16 cellular contexts compared by ENCODE assay signal in genomic region chr7:132076301-132077049, GRCh38.
DNase-seq lines count a peak whose midpoint lies in the region; ATAC-seq, FAIRE-seq and TF ChIP-seq lines count a peak whose summit lies in the region.
"Had no signal": no experiment of that assay in that cellular context is flagged by ENCODE, and none has a peak within 500 bp of the region (broad histone marks: within the 10 kb centered on the region; RNA-seq: fewer than 3 reads in every experiment).

No MANE protein-coding gene starts in this region.

- ATAC-seq in IMR-90 (ENCODE audit: low read depth) (no peak), HG03432 (IDR thresholded peaks at IDR 0.05; ENCODE audit: unreplicated experiment) (no peak)
- ATAC-seq: Right ventricle myocardium inferior had no signal

- H2AK5ac ChIP-seq in IMR-90 (ENCODE audit: low read depth, low read length), result peak overlapping the region; percentile 35; the same call in 1 of the 2 replicates
- H2AK5ac ChIP-seq in H1 (ENCODE audit: low read depth, low read length), result no peak overlapping the region

- H3K9me1 ChIP-seq in IMR-90 (ENCODE audit: insufficient read depth, low read length), result no peaks in the 10 kb centered on the region; the same call in 1 of the 2 replicates

- H3K36me3 ChIP-seq in IMR-90 (ENCODE audit: control insufficient read depth, insufficient read depth, low read length) (no peaks in the 10 kb centered on the region), H1 (ENCODE audit: control insufficient read depth in 2 of 4, insufficient read depth in 4 of 4, low read length in 3 of 4) (no peaks in the 10 kb centered on the region), breast epithelium (no peaks in the 10 kb centered on the region)
- H3K36me3 ChIP-seq: Peyer's patch had no signal

- no peak overlapping the region for H2AFZ ChIP-seq in IMR-90 (replicated peaks; ENCODE audit: low read length, poor library complexity)
- H2AFZ ChIP-seq in H1 (ENCODE audit: low read length), result no peak overlapping the region

- H2BK20ac ChIP-seq in IMR-90 (ENCODE audit: low read depth, low read length), result no peak overlapping the region
- no peak overlapping the region for H2BK20ac ChIP-seq in H1 (ENCODE audit: low read length)

- no peak overlapping the region for H3K27ac ChIP-seq in IMR-90 (ENCODE audit: insufficient read depth, low read length)
- no peak overlapping the region for H3K27ac ChIP-seq in H1 (ENCODE audit: low read depth, low read length)
- no peak overlapping the region for H3K27ac ChIP-seq in breast epithelium
- H3K27ac ChIP-seq: Peyer's patch had no signal

- H3K4me3 ChIP-seq in IMR-90 (ENCODE audit: insufficient read depth, low read depth, low read length), result no peak overlapping the region
- H3K4me3 ChIP-seq in H1 (ENCODE audit: extremely low read depth in 1 of 4, insufficient read depth in 2 of 4, low read depth in 3 of 4, low read length in 4 of 4), result no peak overlapping the region
- no peak overlapping the region for H3K4me3 ChIP-seq in breast epithelium
- H3K4me3 ChIP-seq: Peyer's patch had no signal

- CTCF ChIA-PET in IMR-90 (lab: Yijun Ruan, JAX) (interaction anchor here (0.5 to 1.6 kb wide), 2 partner anchors 8 to 10 kb away, joined by 3 read pairs; no protein-coding TSS in a partner anchor), H1 (lab: Charles Lee; ENCODE audit: partially characterized antibody) (interaction anchor here (0.5 to 1.7 kb wide), 6 partner anchors 28 to 713 kb away, joined by 3 to 6 read pairs (median 4); no protein-coding TSS in a partner anchor)

- TF ChIP-seq RAD21 in IMR-90 (IDR thresholded peaks at IDR 0.05; ENCODE audit: low read length) (no peak), H1 (IDR thresholded peaks at IDR 0.05 in 1 of 2, conservative IDR thresholded peaks at IDR 0.05 in 1 of 2; ENCODE audit: low read depth in 2 of 2, low read length in 2 of 2) (no peak)

- H3K4ac ChIP-seq in IMR-90 (ENCODE audit: low read depth, low read length) (no peak overlapping the region), H1 (replicated peaks; ENCODE audit: insufficient read length, low read depth, low read length) (no peak overlapping the region)

- no peaks in the 10 kb centered on the region for H3K79me2 ChIP-seq in H1 (ENCODE audit: control insufficient read depth in 1 of 2, insufficient read depth in 2 of 2, low read length in 2 of 2)

- no TSS peak for BruUV-seq in IMR-90 (replicated peaks; lab: Mats Ljungman, UMichigan)

- peaks cover 37% of the 10 kb centered on the region for H3K27me3 ChIP-seq in IMR-90 (ENCODE audit: control insufficient read depth, insufficient read depth, low read length)
- peaks cover 0 to 3% (median 0%) of the 10 kb centered on the region in 4 experiments; a peak in 2 of 7 replicates for H3K27me3 ChIP-seq in H1 (replicated peaks in 1 of 4; ENCODE audit: control insufficient read depth in 3 of 4, extremely low read depth in 1 of 4, insufficient read depth in 3 of 4, low read length in 3 of 4)
- no peaks in the 10 kb centered on the region for H3K27me3 ChIP-seq in breast epithelium
- H3K27me3 ChIP-seq: Peyer's patch had no signal

- H4K91ac ChIP-seq in IMR-90 (ENCODE audit: insufficient read depth, low read depth, low read length) (no peak overlapping the region), H1 (replicated peaks; ENCODE audit: insufficient read length, low read length) (no peak overlapping the region)

- H3K56ac ChIP-seq in IMR-90 (ENCODE audit: extremely low read depth, insufficient read depth, low read length) (no peak overlapping the region), H1 (replicated peaks; ENCODE audit: insufficient read length, low read depth, low read length) (no peak overlapping the region)

- no peak for TF ChIP-seq EP300 in H1 (IDR thresholded peaks at IDR 0.05; ENCODE audit: borderline replicate concordance in 1 of 2, low read depth in 2 of 2, low read length in 2 of 2)

- no peaks in the 10 kb centered on the region for H3K23me2 ChIP-seq in H1 (ENCODE audit: low read depth, low read length)

- TF ChIP-seq CTCF in IMR-90 (conservative IDR thresholded peaks at IDR 0.05; ENCODE audit: low read depth, low read length) (no peak), H1 (IDR thresholded peaks at IDR 0.05; ENCODE audit: control extremely low read depth in 1 of 3, insufficient read depth in 1 of 3, low read depth in 1 of 3, low read length in 3 of 3) (no peak), breast epithelium (IDR thresholded peaks at IDR 0.05) (no peak)

- no CpG with 5 or more reads among the region's 13 CpGs for WGBS in IMR-90 (ENCODE audit: extremely low coverage in 2 of 2, insufficient read length in 1 of 2), 2 experiments
- 83% methylated on average over 13 of the region's 13 CpGs; no CpG with 5 or more reads in 1 of the 2 experiments for WGBS in H1 (ENCODE audit: extremely low coverage in 1 of 2, insufficient coverage in 1 of 2, insufficient read length in 1 of 2, insufficient replicate concordance in 2 of 2, low coverage in 1 of 2, low lambda C conversion rate in 2 of 2, missing lambda C conversion rate in 1 of 2), 2 experiments

- H4K8ac ChIP-seq in IMR-90 (ENCODE audit: low read depth in 2 of 2, low read length in 2 of 2) (no peak overlapping the region), H1 (ENCODE audit: extremely low read depth, insufficient read depth, low read length) (no peak overlapping the region)

- no peak overlapping the region for H2BK12ac ChIP-seq in H1 (ENCODE audit: low read depth, low read length)

- intact Hi-C loops in IMR-90 (cut with micrococcal nuclease) (no loop called here), breast epithelium (cut with DNase I; ENCODE audit: low total_unique reads) (no loop called here)

- H2BK15ac ChIP-seq in IMR-90 (ENCODE audit: low read depth, low read length), result no peak overlapping the region; the same call in 2 of the 3 replicates
- H2BK15ac ChIP-seq in H1 (ENCODE audit: low read length), result peak overlapping the region; percentile 16; the same call in 1 of the 2 replicates

- in situ Hi-C loops in IMR-90 (cut with MboI; ENCODE audit: low sequenced_read_pairs), result no loop called here

- dilution Hi-C loops in IMR-90 (cut with HindIII; ENCODE audit: low sequenced_read_pairs, unreplicated experiment), result no loop called here

- H4K20me1 ChIP-seq in IMR-90 (ENCODE audit: insufficient read depth, low read length) (no peaks in the 10 kb centered on the region), H1 (replicated peaks in 1 of 2; ENCODE audit: control insufficient read depth in 1 of 2, insufficient read depth in 2 of 2, low read length in 2 of 2) (no peaks in the 10 kb centered on the region)

- FAIRE-seq in H1 (lab: Jason Lieb, UNC), result no peak
- FAIRE-seq: G401.6 had no signal

- H3K14ac ChIP-seq in IMR-90 (replicated peaks; ENCODE audit: low read depth, low read length), result no peak overlapping the region
- H3K14ac ChIP-seq in H1 (ENCODE audit: insufficient read length), result no peak overlapping the region

- H3K79me1 ChIP-seq in IMR-90 (ENCODE audit: low read depth in 1 of 2, low read length in 2 of 2), result no peaks in the 10 kb centered on the region
- no peaks in the 10 kb centered on the region for H3K79me1 ChIP-seq in H1 (ENCODE audit: low read depth, low read length)

- no peak for TF ChIP-seq POLR2A in IMR-90 (IDR thresholded peaks at IDR 0.05; ENCODE audit: low read depth, low read length)
- no peak for TF ChIP-seq POLR2A in H1 (IDR thresholded peaks at IDR 0.05; ENCODE audit: control extremely low read depth in 1 of 2, low read depth in 2 of 2, low read length in 2 of 2)
- TF ChIP-seq POLR2A in breast epithelium (IDR thresholded peaks at IDR 0.05), result no peak

- POLR2A ChIA-PET in IMR-90 (lab: Charles Lee; ENCODE audit: unreplicated experiment) (no interaction called here), H1 (lab: Charles Lee; ENCODE audit: partially characterized antibody) (interaction anchor here (0.6 kb wide), 1 partner anchor 444 kb away, joined by 3 read pairs; no protein-coding TSS in a partner anchor)

- H2AK9ac ChIP-seq in IMR-90 (replicated peaks; ENCODE audit: low read depth, low read length, poor library complexity), result no peak overlapping the region

- H3K4me1 ChIP-seq in IMR-90 (ENCODE audit: control insufficient read depth, insufficient read depth, low read length) (peaks cover 9% of the 10 kb centered on the region), H1 (replicated peaks in 1 of 4; ENCODE audit: control insufficient read depth in 3 of 4, insufficient read depth in 4 of 4, low read length in 3 of 4) (peaks cover 0 to 7% (median 0%) of the 10 kb centered on the region in 4 experiments; a peak in 1 of 7 replicates), breast epithelium (no peaks in the 10 kb centered on the region)
- H3K4me1 ChIP-seq: Peyer's patch had no signal

- H3K9me3 ChIP-seq in IMR-90 (ENCODE audit: control insufficient read depth, insufficient read depth, low read length) (no peaks in the 10 kb centered on the region), H1 (ENCODE audit: insufficient read depth in 2 of 2, low read depth in 1 of 2, low read length in 1 of 2) (no peaks in the 10 kb centered on the region; a peak in 1 of 4 replicates), breast epithelium (no peaks in the 10 kb centered on the region)
- H3K9me3 ChIP-seq: Peyer's patch had no signal

- no peak overlapping the region for H2BK5ac ChIP-seq in IMR-90 (ENCODE audit: low read depth, low read length, poor library complexity, severe bottlenecking)
- no peak overlapping the region for H2BK5ac ChIP-seq in H1 (ENCODE audit: low read depth, low read length)

- H4K5ac ChIP-seq in IMR-90 (ENCODE audit: low read depth, low read length) (no peak overlapping the region), H1 (ENCODE audit: insufficient read length, low read depth, low read length) (no peak overlapping the region)

- DNase-seq in IMR-90 (no peak), NCI-H2227 treated with DMSO at 0.1 percent for 48 hours (lab: John Stamatoyannopoulos, UW) (peak; percentile 72), H1 (ENCODE audit: low read depth in 1 of 2, low spot score in 2 of 2) (no peak), retina (peak; percentile 13), NCI-H69 (lab: John Stamatoyannopoulos, UW) (no peak), breast epithelium (ENCODE audit: low spot score in 2 of 2) (no peak)
- DNase-seq: ACHN, AML-193, DMS53, KBM-7, NCI-H146, NCI-H2107, Peyer's patch had no signal

- H3K4me2 ChIP-seq in IMR-90 (ENCODE audit: low read depth, low read length), result no peak overlapping the region
- no peak overlapping the region for H3K4me2 ChIP-seq in H1 (ENCODE audit: insufficient read depth in 1 of 2, low read depth in 2 of 2, low read length in 2 of 2)

- H3K9ac ChIP-seq in IMR-90 (ENCODE audit: low read depth, low read length) (no peak overlapping the region), H1 (replicated peaks in 1 of 4; ENCODE audit: extremely low read depth in 1 of 4, low read depth in 3 of 4, low read length in 3 of 4) (no peak overlapping the region)

- H3K23ac ChIP-seq in IMR-90 (ENCODE audit: low read depth, low read length), result no peak overlapping the region
- H3K23ac ChIP-seq in H1 (ENCODE audit: insufficient read length), result no peak overlapping the region

- no peak overlapping the region for H3K18ac ChIP-seq in IMR-90 (ENCODE audit: low read depth, low read length)
- H3K18ac ChIP-seq in H1 (ENCODE audit: extremely low read depth, low read length), result no peak overlapping the region

- H2BK120ac ChIP-seq in IMR-90 (ENCODE audit: low read depth, low read length) (no peak overlapping the region), H1 (replicated peaks; ENCODE audit: low read depth, low read length) (no peak overlapping the region)

TF ChIP-seq in IMR-90, 13 proteins besides CTCF, POLR2A, EP300 and RAD21 (continues in another document):
- no peak for TF ChIP-seq RFX5 (IDR thresholded peaks at IDR 0.05; ENCODE audit: low read depth, low read length)

Comparison
In these comparisons a context has a peak if more than half of its experiments do, and no peak if none do; other contexts are left out.
1. DNase-seq: peak in NCI-H2227 treated with DMSO at 0.1 percent for 48 hours (single experiment) and retina (single experiment); none in IMR-90 (single experiment), H1 (0 of 2), NCI-H69 (single experiment) and breast epithelium (0 of 2).